ENCODE assay signal across 24 cellular contexts in the genomic region with DNA sequence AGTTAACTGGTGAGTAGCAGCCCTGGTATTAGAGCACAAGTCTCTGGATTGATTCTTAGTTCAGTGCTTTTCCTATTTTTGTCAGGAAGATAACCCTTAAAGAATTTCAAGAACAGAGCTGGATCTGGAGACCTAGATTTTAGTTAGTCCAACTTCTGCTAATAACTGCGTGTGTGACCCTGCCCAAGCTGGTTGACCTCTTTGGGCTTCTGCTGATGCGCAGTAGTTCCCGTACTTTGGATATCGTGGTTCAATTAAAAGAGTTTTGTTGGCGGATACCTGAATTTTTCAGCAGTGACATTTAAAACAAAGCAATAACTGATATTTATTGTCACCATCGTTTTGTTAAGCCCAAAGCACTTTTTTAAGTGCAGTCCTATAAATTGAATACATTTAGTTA. TPM values are rescaled to one million over a fixed set of nuclear protein-coding genes. Genes with fewer than 3 reads are reported as not detected.
DNase-seq lines count a peak whose midpoint lies in the region; ATAC-seq and TF ChIP-seq lines count a peak whose summit lies in the region.
"Had no signal": no experiment of that assay in that cellular context is flagged by ENCODE, and none has a peak within 500 bp of the region (broad histone marks: within the 10 kb centered on the region; RNA-seq: fewer than 3 reads in every experiment).

No MANE protein-coding gene starts in this region.

- TF ChIP-seq CTCF in neural crest cell (conservative IDR thresholded peaks at IDR 0.05): no peak

- H3K4me1 Mint-ChIP-seq in activated T-cell treated with anti-CD3 and anti-CD28 coated beads, Interleukin-2, amount 50 U/mL, for 72 hours (ENCODE audit: low read depth): peaks cover 18% of the 10 kb centered on the region
- peaks cover 41% of the 10 kb centered on the region for H3K4me1 Mint-ChIP-seq in activated T-helper 1 cell treated with anti-CD3 and anti-CD28 coated beads, Interleukin-12 subunit alpha, Interleukin-12 subunit beta, Interleukin-2, Interleukin-4 antibody, amounts not matched to agents 30 ng/mL and 10 ng/mL and 1 ng/mL, durations not matched to agents 14 hours and 24 hours and 36 hours (ENCODE audit: low read depth)
- peaks cover 48% of the 10 kb centered on the region for H3K4me1 Mint-ChIP-seq in neural crest cell

- H3K27me3 Mint-ChIP-seq in activated T-cell treated with anti-CD3 and anti-CD28 coated beads, Interleukin-2, amount 50 U/mL, for 72 hours (ENCODE audit: low read depth): no peaks in the 10 kb centered on the region
- no peaks in the 10 kb centered on the region for H3K27me3 Mint-ChIP-seq in activated T-helper 1 cell treated with anti-CD3 and anti-CD28 coated beads, Interleukin-12 subunit alpha, Interleukin-12 subunit beta, Interleukin-2, Interleukin-4 antibody, amounts not matched to agents 30 ng/mL and 10 ng/mL and 1 ng/mL, durations not matched to agents 14 hours and 24 hours and 36 hours (ENCODE audit: insufficient read depth)
- H3K27me3 Mint-ChIP-seq in neural crest cell (ENCODE audit: low read depth): no peaks in the 10 kb centered on the region
- H3K27me3 Mint-ChIP-seq: CD8-positive, alpha-beta memory T cell had no signal

- intact Hi-C loops in activated T-helper 1 cell treated with anti-CD3 and anti-CD28 coated beads, Interleukin-12 subunit alpha, Interleukin-12 subunit beta, Interleukin-2, Interleukin-4 antibody, amounts not matched to agents 30 ng/mL and 10 ng/mL and 1 ng/mL, durations not matched to agents 14 hours and 24 hours and 36 hours (cut with micrococcal nuclease): loop anchor here (10.0 kb wide), 1 partner anchor 1842 kb away; a partner anchor contains a TSS

- no peak for DNase-seq in activated T-cell treated with anti-CD3 and anti-CD28 coated beads, Interleukin-2, amount 50 U/mL, for 72 hours
- no peak for DNase-seq in activated T-cell treated with anti-CD3 and anti-CD28 coated beads, Interleukin-2, amount 50 U/mL, for 48 hours
- DNase-seq in activated T-helper 1 cell treated with anti-CD3 and anti-CD28 coated beads, Interleukin-12 subunit alpha, Interleukin-12 subunit beta, Interleukin-2, Interleukin-4 antibody, amounts not matched to agents 30 ng/mL and 10 ng/mL and 1 ng/mL, durations not matched to agents 14 hours and 24 hours and 36 hours (ENCODE audit: low spot score): no peak
- DNase-seq in left lobe of liver (ENCODE audit: low spot score): no peak
- DNase-seq in neural crest cell (ENCODE audit: low read depth, low spot score): no peak
- DNase-seq in NCI-H187 (lab: John Stamatoyannopoulos, UW): no peak
- DNase-seq: 8988T; Calu3; CD8-positive, alpha-beta memory T cell; DMS153; EL; GF-D8; GM23248; NCI-H1105; NCI-H146; NCI-H2029 treated with DMSO at 0.1 percent for 48 hours; NCI-H226; NCI-H510A treated with DMSO at 0.1 percent for 48 hours; NCI-H748 treated with DMSO at 0.1 percent for 48 hours; PC-9; RPMI8226; SHP77 had no signal

- H3K4me3 Mint-ChIP-seq in activated T-cell treated with anti-CD3 and anti-CD28 coated beads, Interleukin-2, amount 50 U/mL, for 72 hours: no peak overlapping the region
- H3K4me3 Mint-ChIP-seq in activated T-helper 1 cell treated with anti-CD3 and anti-CD28 coated beads, Interleukin-12 subunit alpha, Interleukin-12 subunit beta, Interleukin-2, Interleukin-4 antibody, amounts not matched to agents 30 ng/mL and 10 ng/mL and 1 ng/mL, durations not matched to agents 14 hours and 24 hours and 36 hours: no peak overlapping the region
- peak overlapping the region; percentile 4 for H3K4me3 Mint-ChIP-seq in neural crest cell
- H3K4me3 Mint-ChIP-seq: CD8-positive, alpha-beta memory T cell had no signal

- H3K9me3 Mint-ChIP-seq in activated T-cell treated with anti-CD3 and anti-CD28 coated beads, Interleukin-2, amount 50 U/mL, for 72 hours: no peaks in the 10 kb centered on the region
- H3K9me3 Mint-ChIP-seq in activated T-helper 1 cell treated with anti-CD3 and anti-CD28 coated beads, Interleukin-12 subunit alpha, Interleukin-12 subunit beta, Interleukin-2, Interleukin-4 antibody, amounts not matched to agents 30 ng/mL and 10 ng/mL and 1 ng/mL, durations not matched to agents 14 hours and 24 hours and 36 hours: no peaks in the 10 kb centered on the region
- no peaks in the 10 kb centered on the region for H3K9me3 Mint-ChIP-seq in neural crest cell
- H3K9me3 Mint-ChIP-seq: CD8-positive, alpha-beta memory T cell had no signal

- H3K36me3 Mint-ChIP-seq in activated T-cell treated with anti-CD3 and anti-CD28 coated beads, Interleukin-2, amount 50 U/mL, for 72 hours (ENCODE audit: insufficient read depth in 2 of 2): peaks cover 4 to 13% of the 10 kb centered on the region in 2 donors
- peaks cover 43% of the 10 kb centered on the region for H3K36me3 Mint-ChIP-seq in activated T-helper 1 cell treated with anti-CD3 and anti-CD28 coated beads, Interleukin-12 subunit alpha, Interleukin-12 subunit beta, Interleukin-2, Interleukin-4 antibody, amounts not matched to agents 30 ng/mL and 10 ng/mL and 1 ng/mL, durations not matched to agents 14 hours and 24 hours and 36 hours (ENCODE audit: low read depth)
- peaks cover 22% of the 10 kb centered on the region for H3K36me3 Mint-ChIP-seq in neural crest cell (ENCODE audit: low read depth)

- H3K27ac Mint-ChIP-seq in activated T-cell treated with anti-CD3 and anti-CD28 coated beads, Interleukin-2, amount 50 U/mL, for 72 hours: peak overlapping the region; percentile 54
- H3K27ac Mint-ChIP-seq in activated T-helper 1 cell treated with anti-CD3 and anti-CD28 coated beads, Interleukin-12 subunit alpha, Interleukin-12 subunit beta, Interleukin-2, Interleukin-4 antibody, amounts not matched to agents 30 ng/mL and 10 ng/mL and 1 ng/mL, durations not matched to agents 14 hours and 24 hours and 36 hours: peak overlapping the region; percentile 14
- H3K27ac Mint-ChIP-seq in neural crest cell (ENCODE audit: unreplicated experiment): no peak overlapping the region

- no peak for ATAC-seq in activated T-cell treated with anti-CD3 and anti-CD28 coated beads, Interleukin-2, amount 50 U/mL, for 72 hours (replicated peaks in 1 of 2)
- ATAC-seq in left lobe of liver (peak; percentile 48), GM19035 (IDR thresholded peaks at IDR 0.05; ENCODE audit: unreplicated experiment) (no peak), GM18867 (IDR thresholded peaks at IDR 0.05; ENCODE audit: unreplicated experiment) (no peak)

RNA-seq across cellular contexts. Expression of a gene that starts 9.3 kb away (rescaled TPM):
- total RNA-seq in activated T-cell treated with anti-CD3 and anti-CD28 coated beads, Interleukin-2, amount 50 U/mL, for 72 hours: 10 to 100 TPM; 21.0 to 23.7 TPM
- 74.1 and 93.1 TPM in 2 replicates for total RNA-seq in activated T-helper 1 cell treated with anti-CD3 and anti-CD28 coated beads, Interleukin-12 subunit alpha, Interleukin-12 subunit beta, Interleukin-2, Interleukin-4 antibody, amounts not matched to agents 30 ng/mL and 10 ng/mL and 1 ng/mL, durations not matched to agents 14 hours and 24 hours and 36 hours
- total RNA-seq in left lobe of liver (93.5 TPM), neural crest cell (139 and 147 TPM in 2 replicates)

RNA-seq across cellular contexts. Expression of a gene that starts 42.1 kb away (rescaled TPM):
- not detected for total RNA-seq in activated T-cell treated with anti-CD3 and anti-CD28 coated beads, Interleukin-2, amount 50 U/mL, for 72 hours
- total RNA-seq in activated T-helper 1 cell treated with anti-CD3 and anti-CD28 coated beads, Interleukin-12 subunit alpha, Interleukin-12 subunit beta, Interleukin-2, Interleukin-4 antibody, amounts not matched to agents 30 ng/mL and 10 ng/mL and 1 ng/mL, durations not matched to agents 14 hours and 24 hours and 36 hours: 0.07 TPM in 1 of 2 replicates, not detected in the other
- 15.9 TPM for total RNA-seq in left lobe of liver
- 65.2 and 68.8 TPM in 2 replicates for total RNA-seq in neural crest cell
- total RNA-seq: CD8-positive, alpha-beta memory T cell had no signal

Comparison
In these comparisons a context has a peak if more than half of its experiments do, and no peak if none do; other contexts are left out.
1. RNA of a gene that starts 42.1 kb away (total RNA-seq): 65.2 to 68.8 TPM in neural crest cell and 15.9 TPM in left lobe of liver (single experiment); not detected in activated T-cell treated with anti-CD3 and anti-CD28 coated beads, Interleukin-2, amount 50 U/mL, for 72 hours and 0.07 TPM in activated T-helper 1 cell treated with anti-CD3 and anti-CD28 coated beads, Interleukin-12 subunit alpha, Interleukin-12 subunit beta, Interleukin-2, Interleukin-4 antibody, amounts not matched to agents 30 ng/mL and 10 ng/mL and 1 ng/mL, durations not matched to agents 14 hours and 24 hours and 36 hours; every median in the first group is over 10 times any median in the second.